Comparison of ENCODE assay signal across 15 cellular contexts in the genomic region with DNA sequence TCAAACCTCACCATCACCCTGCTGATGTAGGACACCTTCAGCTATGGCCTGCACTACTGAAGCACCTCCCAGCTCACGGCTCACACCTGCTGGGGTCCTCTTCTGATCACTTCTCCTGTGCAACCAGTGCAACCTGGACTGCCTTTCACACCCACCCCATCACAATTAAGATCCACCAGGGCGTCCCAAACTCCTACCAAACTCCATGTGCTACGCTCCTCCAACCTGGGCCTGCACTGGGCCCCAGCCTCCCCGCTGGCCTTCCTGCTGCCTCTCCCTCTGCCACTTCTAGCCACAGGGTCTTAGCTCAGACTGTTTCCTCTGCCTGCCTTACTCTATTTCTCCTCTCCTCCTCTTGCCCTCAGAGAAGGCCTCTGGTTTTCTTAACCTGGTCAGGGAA. TPM values are rescaled to one million over a fixed set of nuclear protein-coding genes. Genes with fewer than 3 reads are reported as not detected.
DNase-seq lines count a peak whose midpoint lies in the region; ATAC-seq, FAIRE-seq and TF ChIP-seq lines count a peak whose summit lies in the region.
"Had no signal": no experiment of that assay in that cellular context is flagged by ENCODE, and none has a peak within 500 bp of the region (broad histone marks: within the 10 kb centered on the region; RNA-seq: fewer than 3 reads in every experiment).

No MANE protein-coding gene starts in this region.

- peaks cover 0 to 11% (median 3%) of the 10 kb centered on the region in 4 experiments; a peak in 3 of 7 replicates for H3K4me1 ChIP-seq in H1 (replicated peaks in 1 of 4; ENCODE audit: control insufficient read depth in 3 of 4, insufficient read depth in 4 of 4, low read length in 3 of 4)
- no peaks in the 10 kb centered on the region for H3K4me1 ChIP-seq in hepatocyte (ENCODE audit: insufficient read depth)

- H2BK120ac ChIP-seq in H1 (replicated peaks; ENCODE audit: low read depth, low read length), result no peak overlapping the region

- H2AFZ ChIP-seq in H1 (ENCODE audit: low read length) (no peak overlapping the region), hepatocyte (no peak overlapping the region)

- H3K27me3 ChIP-seq in H1 (replicated peaks in 1 of 4; ENCODE audit: control insufficient read depth in 3 of 4, extremely low read depth in 1 of 4, insufficient read depth in 3 of 4, low read length in 3 of 4) (no peaks in the 10 kb centered on the region), hepatocyte (no peaks in the 10 kb centered on the region)

- H3K9me3 ChIP-seq in H1 (ENCODE audit: insufficient read depth in 2 of 2, low read depth in 1 of 2, low read length in 1 of 2) (no peaks in the 10 kb centered on the region), hepatocyte (ENCODE audit: low read depth) (no peaks in the 10 kb centered on the region)

- 72% methylated on average over 4 of the region's 4 CpGs; no CpG with 5 or more reads in 1 of the 2 experiments for WGBS in H1 (ENCODE audit: extremely low coverage in 1 of 2, insufficient coverage in 1 of 2, insufficient read length in 1 of 2, insufficient replicate concordance in 2 of 2, low coverage in 1 of 2, low lambda C conversion rate in 2 of 2, missing lambda C conversion rate in 1 of 2), 2 experiments
- WGBS in hepatocyte (ENCODE audit: low lambda C conversion rate, missing lambda C conversion rate), result 100% methylated on average over 3 of the region's 4 CpGs

- no peaks in the 10 kb centered on the region for H3K9me3 Mint-ChIP-seq in activated naive CD4-positive, alpha-beta T cell treated with anti-CD3 and anti-CD28 coated beads, Interleukin-2, amount 50 U/mL, for 24 hours
- no peaks in the 10 kb centered on the region for H3K9me3 Mint-ChIP-seq in activated naive CD4-positive, alpha-beta T cell treated with anti-CD3 and anti-CD28 coated beads for 36 hours
- no peaks in the 10 kb centered on the region for H3K9me3 Mint-ChIP-seq in WTC11
- no peaks in the 10 kb centered on the region for H3K9me3 Mint-ChIP-seq in stimulated activated naive CD8-positive, alpha-beta T cell treated with anti-CD3 and anti-CD28 coated beads, Interleukin-15, amount 100 ng/mL, for 72 hours
- no peaks in the 10 kb centered on the region for H3K9me3 Mint-ChIP-seq in HFFc6
- H3K9me3 Mint-ChIP-seq: activated T-helper 2 cell treated with anti-CD3 and anti-CD28 coated beads, Interferon-gamma antibody, Interleukin-2, Interleukin-4, amounts not matched to agents 10 μg/mL and 5 μg/mL and 100 μg/mL, durations not matched to agents 14 hours and 24 hours and 36 hours had no signal

- FAIRE-seq in H1 (lab: Jason Lieb, UNC), result no peak
- FAIRE-seq: astrocyte, GM18507 had no signal

- H3K23ac ChIP-seq in H1 (ENCODE audit: insufficient read length), result no peak overlapping the region

- POLR2A ChIA-PET in WTC11 (lab: Charles Lee), result interaction anchor here (1.1 kb wide), 1 partner anchor 10 kb away, joined by 3 read pairs; no protein-coding TSS in a partner anchor
- POLR2A ChIA-PET in H1 (lab: Charles Lee; ENCODE audit: partially characterized antibody), result interaction anchor here (1.2 to 1.8 kb wide), 2 partner anchors 10 kb away, joined by 7 to 8 read pairs; no protein-coding TSS in a partner anchor

- no peak overlapping the region for H2BK20ac ChIP-seq in H1 (ENCODE audit: low read length)

- no peak overlapping the region; a peak in 1 of 7 replicates for H3K9ac ChIP-seq in H1 (replicated peaks in 1 of 4; ENCODE audit: extremely low read depth in 1 of 4, low read depth in 3 of 4, low read length in 3 of 4)

- CTCF ChIA-PET in activated naive CD4-positive, alpha-beta T cell treated with anti-CD3 and anti-CD28 coated beads for 36 hours (lab: Charles Lee), result interaction anchor here (0.5 to 2.4 kb wide), 9 partner anchors 10 to 679 kb away, joined by 3 to 19 read pairs (median 5); no protein-coding TSS in a partner anchor
- CTCF ChIA-PET in WTC11 (lab: Charles Lee), result interaction anchor here (1.1 to 5.2 kb wide), 12 partner anchors 9 to 347 kb away, joined by 3 to 82 read pairs (median 5); partner anchors contain the start of genes STARD5 and TLNRD1
- CTCF ChIA-PET in H1 (lab: Charles Lee; ENCODE audit: partially characterized antibody), result interaction anchor here (0.6 to 3.2 kb wide), 25 partner anchors 9 to 292 kb away, joined by 3 to 22 read pairs (median 4); no protein-coding TSS in a partner anchor

- DNase-seq in activated naive CD4-positive, alpha-beta T cell treated with anti-CD3 and anti-CD28 coated beads for 36 hours, result no peak
- DNase-seq in WTC11 (ENCODE audit: low spot score) (no peak), H1 (ENCODE audit: low read depth in 1 of 2, low spot score in 2 of 2) (no peak), hepatocyte (ENCODE audit: low spot score) (no peak), HFFc6 (no peak), ecto neural progenitor cell (ENCODE audit: low spot score) (no peak)
- no peak for DNase-seq in stimulated activated naive CD8-positive, alpha-beta T cell treated with anti-CD3 and anti-CD28 coated beads, Interleukin-15, amount 100 ng/mL, for 72 hours
- DNase-seq: DMS79 treated with DMSO at 0.1 percent for 48 hours; kidney glomerular epithelial cell; NCI-H345; NK-92 treated with Interleukin-12 subunit alpha and Interleukin-12 subunit beta, amount 100 ng/mL, for 24 hours had no signal

- no peaks in the 10 kb centered on the region for H3K27me3 Mint-ChIP-seq in activated naive CD4-positive, alpha-beta T cell treated with anti-CD3 and anti-CD28 coated beads, Interleukin-2, amount 50 U/mL, for 24 hours
- no peaks in the 10 kb centered on the region for H3K27me3 Mint-ChIP-seq in activated naive CD4-positive, alpha-beta T cell treated with anti-CD3 and anti-CD28 coated beads for 36 hours (ENCODE audit: low read depth)
- H3K27me3 Mint-ChIP-seq in WTC11 (ENCODE audit: low read depth) (no peaks in the 10 kb centered on the region), HFFc6 (ENCODE audit: insufficient read depth) (no peaks in the 10 kb centered on the region)
- H3K27me3 Mint-ChIP-seq in stimulated activated naive CD8-positive, alpha-beta T cell treated with anti-CD3 and anti-CD28 coated beads, Interleukin-15, amount 100 ng/mL, for 72 hours, result no peaks in the 10 kb centered on the region

- peaks cover 57% of the 10 kb centered on the region for H3K4me1 Mint-ChIP-seq in activated naive CD4-positive, alpha-beta T cell treated with anti-CD3 and anti-CD28 coated beads, Interleukin-2, amount 50 U/mL, for 24 hours
- peaks cover 47% of the 10 kb centered on the region for H3K4me1 Mint-ChIP-seq in activated naive CD4-positive, alpha-beta T cell treated with anti-CD3 and anti-CD28 coated beads for 36 hours (ENCODE audit: low read depth)
- H3K4me1 Mint-ChIP-seq in WTC11, result peaks cover 38% of the 10 kb centered on the region
- H3K4me1 Mint-ChIP-seq in stimulated activated naive CD8-positive, alpha-beta T cell treated with anti-CD3 and anti-CD28 coated beads, Interleukin-15, amount 100 ng/mL, for 72 hours, result peaks cover 48% of the 10 kb centered on the region
- H3K4me1 Mint-ChIP-seq in HFFc6 (ENCODE audit: low read depth), result peaks cover 31% of the 10 kb centered on the region

- no peak overlapping the region for H2BK15ac ChIP-seq in H1 (ENCODE audit: low read length)

- intact Hi-C loops in activated naive CD4-positive, alpha-beta T cell treated with anti-CD3 and anti-CD28 coated beads for 36 hours (cut with micrococcal nuclease), result loop anchor here (1.0 to 2.0 kb wide), 3 partner anchors 14 to 289 kb away; no protein-coding TSS in a partner anchor

- H3K4me3 ChIP-seq in H1 (ENCODE audit: extremely low read depth in 1 of 4, insufficient read depth in 2 of 4, low read depth in 3 of 4, low read length in 4 of 4), result no peak overlapping the region
- no peak overlapping the region for H3K4me3 ChIP-seq in hepatocyte

- H2BK5ac ChIP-seq in H1 (ENCODE audit: low read depth, low read length), result 0 out of 2 replicates have a peak overlapping the region, but pooled peaks have one; percentile 31

- no peak for TF ChIP-seq EP300 in H1 (IDR thresholded peaks at IDR 0.05; ENCODE audit: borderline replicate concordance in 1 of 2, low read depth in 2 of 2, low read length in 2 of 2)

- H3K4me2 ChIP-seq in H1 (ENCODE audit: insufficient read depth in 1 of 2, low read depth in 2 of 2, low read length in 2 of 2) (no peak overlapping the region), hepatocyte (no peak overlapping the region)

- no peak overlapping the region for H3K14ac ChIP-seq in H1 (ENCODE audit: insufficient read length)

- no peak overlapping the region for H3K18ac ChIP-seq in H1 (ENCODE audit: extremely low read depth, low read length)

- H3K79me1 ChIP-seq in H1 (ENCODE audit: low read depth, low read length), result peaks cover 7% of the 10 kb centered on the region

- H3K27ac ChIP-seq in H1 (ENCODE audit: low read depth, low read length) (no peak overlapping the region), hepatocyte (no peak overlapping the region)

- H4K5ac ChIP-seq in H1 (ENCODE audit: insufficient read length, low read depth, low read length), result no peak overlapping the region

- no peak overlapping the region for H3K4me3 Mint-ChIP-seq in activated naive CD4-positive, alpha-beta T cell treated with anti-CD3 and anti-CD28 coated beads, Interleukin-2, amount 50 U/mL, for 24 hours
- H3K4me3 Mint-ChIP-seq in activated naive CD4-positive, alpha-beta T cell treated with anti-CD3 and anti-CD28 coated beads for 36 hours, result no peak overlapping the region
- no peak overlapping the region for H3K4me3 Mint-ChIP-seq in WTC11
- no peak overlapping the region for H3K4me3 Mint-ChIP-seq in stimulated activated naive CD8-positive, alpha-beta T cell treated with anti-CD3 and anti-CD28 coated beads, Interleukin-15, amount 100 ng/mL, for 72 hours
- no peak overlapping the region for H3K4me3 Mint-ChIP-seq in HFFc6

- H2AK5ac ChIP-seq in H1 (ENCODE audit: low read depth, low read length), result no peak overlapping the region

- H3K36me3 ChIP-seq in H1 (ENCODE audit: control insufficient read depth in 2 of 4, insufficient read depth in 4 of 4, low read length in 3 of 4) (peaks cover 0 to 26% (median 8%) of the 10 kb centered on the region in 4 experiments; a peak in 5 of 8 replicates), hepatocyte (replicated peaks; ENCODE audit: insufficient read depth, low read depth) (no peaks in the 10 kb centered on the region)

- H3K56ac ChIP-seq in H1 (replicated peaks; ENCODE audit: insufficient read length, low read depth, low read length), result no peak overlapping the region

- H3K36me3 Mint-ChIP-seq in activated naive CD4-positive, alpha-beta T cell treated with anti-CD3 and anti-CD28 coated beads, Interleukin-2, amount 50 U/mL, for 24 hours, result peaks cover 13% of the 10 kb centered on the region
- peaks cover 24% of the 10 kb centered on the region for H3K36me3 Mint-ChIP-seq in activated naive CD4-positive, alpha-beta T cell treated with anti-CD3 and anti-CD28 coated beads for 36 hours (ENCODE audit: low read depth)
- H3K36me3 Mint-ChIP-seq in WTC11 (peaks cover 24% of the 10 kb centered on the region), HFFc6 (ENCODE audit: low read depth) (peaks cover 17% of the 10 kb centered on the region)

- H4K8ac ChIP-seq in H1 (ENCODE audit: extremely low read depth, insufficient read depth, low read length), result no peak overlapping the region

- no peaks in the 10 kb centered on the region for H3K23me2 ChIP-seq in H1 (ENCODE audit: low read depth, low read length)

- no peak for TF ChIP-seq RAD21 in H1 (IDR thresholded peaks at IDR 0.05 in 1 of 2, conservative IDR thresholded peaks at IDR 0.05 in 1 of 2; ENCODE audit: low read depth in 2 of 2, low read length in 2 of 2)

- H2BK12ac ChIP-seq in H1 (ENCODE audit: low read depth, low read length), result no peak overlapping the region

- H3K27ac Mint-ChIP-seq in activated naive CD4-positive, alpha-beta T cell treated with anti-CD3 and anti-CD28 coated beads, Interleukin-2, amount 50 U/mL, for 24 hours, result peak overlapping the region; percentile 48
- H3K27ac Mint-ChIP-seq in activated naive CD4-positive, alpha-beta T cell treated with anti-CD3 and anti-CD28 coated beads for 36 hours, result no peak overlapping the region
- H3K27ac Mint-ChIP-seq in WTC11, result peak overlapping the region; percentile 47; the same call in 1 of the 2 replicates
- H3K27ac Mint-ChIP-seq in stimulated activated naive CD8-positive, alpha-beta T cell treated with anti-CD3 and anti-CD28 coated beads, Interleukin-15, amount 100 ng/mL, for 72 hours, result peak overlapping the region; percentile 61 to 71
- no peak overlapping the region for H3K27ac Mint-ChIP-seq in HFFc6
- H3K27ac Mint-ChIP-seq: activated T-helper 2 cell treated with anti-CD3 and anti-CD28 coated beads, Interferon-gamma antibody, Interleukin-2, Interleukin-4, amounts not matched to agents 10 μg/mL and 5 μg/mL and 100 μg/mL, durations not matched to agents 14 hours and 24 hours and 36 hours had no signal

- H4K20me1 ChIP-seq in H1 (replicated peaks in 1 of 2; ENCODE audit: control insufficient read depth in 1 of 2, insufficient read depth in 2 of 2, low read length in 2 of 2) (peaks cover 12 to 13% of the 10 kb centered on the region in 2 experiments), hepatocyte (ENCODE audit: insufficient read depth, poor library complexity, severe bottlenecking) (peaks cover 5% of the 10 kb centered on the region)

- no peak overlapping the region for H4K91ac ChIP-seq in H1 (replicated peaks; ENCODE audit: insufficient read length, low read length)

- ATAC-seq in WTC11, result no peak
- ATAC-seq in stimulated activated naive CD8-positive, alpha-beta T cell treated with anti-CD3 and anti-CD28 coated beads, Interleukin-15, amount 100 ng/mL, for 72 hours, result no peak

- no peak for TF ChIP-seq POLR2A in H1 (IDR thresholded peaks at IDR 0.05; ENCODE audit: control extremely low read depth in 1 of 2, low read depth in 2 of 2, low read length in 2 of 2)

- H3K9me2 ChIP-seq in hepatocyte (replicated peaks; ENCODE audit: insufficient read depth), result no peaks in the 10 kb centered on the region

- TF ChIP-seq CTCF in WTC11 (IDR thresholded peaks at IDR 0.05) (no peak), H1 (IDR thresholded peaks at IDR 0.05; ENCODE audit: control extremely low read depth in 1 of 3, insufficient read depth in 1 of 3, low read depth in 1 of 3, low read length in 3 of 3) (no peak), hepatocyte (IDR thresholded peaks at IDR 0.05; ENCODE audit: poor library complexity) (no peak), HFFc6 (IDR thresholded peaks at IDR 0.05) (no peak)

- H3K79me2 ChIP-seq in H1 (ENCODE audit: control insufficient read depth in 1 of 2, insufficient read depth in 2 of 2, low read length in 2 of 2) (peaks cover 0 to 29% of the 10 kb centered on the region in 2 experiments; a peak in 2 of 4 replicates), hepatocyte (peaks cover 24% of the 10 kb centered on the region)

- H3K4ac ChIP-seq in H1 (replicated peaks; ENCODE audit: insufficient read length, low read depth, low read length), result no peak overlapping the region

RNA-seq across cellular contexts. Expression of gene MESD, which starts 12.8 kb away (rescaled TPM):
- total RNA-seq in activated naive CD4-positive, alpha-beta T cell treated with anti-CD3 and anti-CD28 coated beads for 36 hours, result 10 to 100 TPM; 12.5 to 15.1 TPM
- total RNA-seq in WTC11 (2021) (26.9 to 28.3 TPM (median 27.9 TPM) in 3 replicates), hepatocyte (27.1 and 27.4 TPM in 2 replicates)
- total RNA-seq in H1 (2021; fragmentation: NEBNext Ultra II Directional; extraction: Animal tissue kit (Norgen Biotek cat#: 25700)), result 28.3 and 30.2 TPM in 2 replicates
- polyA plus RNA-seq in H1 (2011; rRNA removed) (9.0 and 11.0 TPM in 2 replicates), hepatocyte (47.6 and 52.2 TPM in 2 replicates)
- 13.8 TPM for polyA plus RNA-seq in H1 (2011; cell fraction: cytosol; rRNA removed)
- 14.7 TPM for polyA plus RNA-seq in H1 (2011; cell fraction: nucleus; rRNA removed)
- polyA plus RNA-seq in H1 (2012, experiment 1 of 2), result 22.3 to 32.0 TPM (median 24.0 TPM) in 4 replicates
- polyA plus RNA-seq in H1 (2012, experiment 2 of 2), result 8.8 TPM
- polyA plus RNA-seq in H1 (2013, experiment 1 of 2), result 36.2 TPM
- 45.6 TPM for polyA plus RNA-seq in H1 (2013, experiment 2 of 2)
- 16.4 and 16.6 TPM in 2 replicates for polyA minus RNA-seq in H1 (2011; rRNA and poly(A)+ RNA removed)
- polyA minus RNA-seq in H1 (2011; cell fraction: cytosol; rRNA and poly(A)+ RNA removed), result 14.2 TPM
- 33.9 TPM for polyA minus RNA-seq in H1 (2011; cell fraction: nucleus; rRNA and poly(A)+ RNA removed)
- 10 to 100 TPM; 31.8 to 42.1 (median 38.3) TPM for total RNA-seq in HFFc6 (2021; fragmentation: NEBNext Ultra II Directional; extraction: Animal tissue kit (Norgen Biotek cat#: 25700))

RNA-seq across cellular contexts. Expression of gene TLNRD1, which starts 23.9 kb away (rescaled TPM):
- 10 to 100 TPM; 15.9 to 16.6 TPM for total RNA-seq in activated naive CD4-positive, alpha-beta T cell treated with anti-CD3 and anti-CD28 coated beads for 36 hours
- total RNA-seq in WTC11 (2021) (21.4 to 26.7 TPM (median 22.3 TPM) in 3 replicates), hepatocyte (13.3 and 15.6 TPM in 2 replicates)
- total RNA-seq in H1 (2021; fragmentation: NEBNext Ultra II Directional; extraction: Animal tissue kit (Norgen Biotek cat#: 25700)), result 19.8 and 20.5 TPM in 2 replicates
- polyA plus RNA-seq in H1 (2011; rRNA removed) (12.2 and 15.5 TPM in 2 replicates), hepatocyte (10.3 and 14.6 TPM in 2 replicates)
- 12.0 TPM for polyA plus RNA-seq in H1 (2011; cell fraction: cytosol; rRNA removed)
- 11.5 TPM for polyA plus RNA-seq in H1 (2011; cell fraction: nucleus; rRNA removed)
- polyA plus RNA-seq in H1 (2012, experiment 1 of 2), result 7.7 to 11.6 TPM (median 11.0 TPM) in 4 replicates
- polyA plus RNA-seq in H1 (2012, experiment 2 of 2), result 10.8 TPM
- polyA plus RNA-seq in H1 (2013, experiment 1 of 2), result 11.0 TPM
- 10.5 TPM for polyA plus RNA-seq in H1 (2013, experiment 2 of 2)
- 2.1 and 3.6 TPM in 2 replicates for polyA minus RNA-seq in H1 (2011; rRNA and poly(A)+ RNA removed)
- 13.8 TPM for polyA minus RNA-seq in H1 (2011; cell fraction: cytosol; rRNA and poly(A)+ RNA removed)
- polyA minus RNA-seq in H1 (2011; cell fraction: nucleus; rRNA and poly(A)+ RNA removed), result 14.3 TPM
- 10 to 100 TPM in 5 of 6 experiments, 1 to 10 TPM in 1; 8.8 to 14.3 (median 12.7) TPM for total RNA-seq in HFFc6 (2021; fragmentation: NEBNext Ultra II Directional; extraction: Animal tissue kit (Norgen Biotek cat#: 25700))

Comparison
In these comparisons a context has a peak if more than half of its experiments do, and no peak if none do; other contexts are left out.
1. H3K27ac Mint-ChIP-seq: peak in activated naive CD4-positive, alpha-beta T cell treated with anti-CD3 and anti-CD28 coated beads, Interleukin-2, amount 50 U/mL, for 24 hours (single experiment), WTC11 (single experiment) and stimulated activated naive CD8-positive, alpha-beta T cell treated with anti-CD3 and anti-CD28 coated beads, Interleukin-15, amount 100 ng/mL, for 72 hours (2 of 2); none in activated naive CD4-positive, alpha-beta T cell treated with anti-CD3 and anti-CD28 coated beads for 36 hours (single experiment) and HFFc6 (single experiment).